9 cellular contexts compared by ENCODE assay signal in genomic region chr20:47349365-47350180, GRCh38. TPM values are rescaled to one million over a fixed set of nuclear protein-coding genes. Genes with fewer than 3 reads are reported as not detected.
DNase-seq lines count a peak whose midpoint lies in the region; ATAC-seq and TF ChIP-seq lines count a peak whose summit lies in the region.
"Had no signal": no experiment of that assay in that cellular context is flagged by ENCODE, and none has a peak within 500 bp of the region (broad histone marks: within the 10 kb centered on the region; RNA-seq: fewer than 3 reads in every experiment).

No MANE protein-coding gene starts in this region.

- no peak for TF ChIP-seq POLR2A in transverse colon (IDR thresholded peaks at IDR 0.05)

- H3K36me3 Mint-ChIP-seq in activated naive CD4-positive, alpha-beta T cell treated with anti-CD3 and anti-CD28 coated beads for 36 hours (ENCODE audit: low read depth) = peaks cover 29% of the 10 kb centered on the region
- peaks cover 4 to 19% of the 10 kb centered on the region in 2 donors for H3K36me3 Mint-ChIP-seq in activated T-cell treated with anti-CD3 and anti-CD28 coated beads, Interleukin-2, amount 50 U/mL, for 72 hours (ENCODE audit: insufficient read depth in 2 of 2)

- TF ChIP-seq CTCF in lower lobe of right lung (IDR thresholded peaks at IDR 0.05) = no peak
- TF ChIP-seq CTCF in transverse colon (IDR thresholded peaks at IDR 0.05) = no peak

- H3K9me3 Mint-ChIP-seq in activated naive CD4-positive, alpha-beta T cell treated with anti-CD3 and anti-CD28 coated beads for 36 hours = no peaks in the 10 kb centered on the region
- H3K9me3 Mint-ChIP-seq in activated T-cell treated with anti-CD3 and anti-CD28 coated beads, Interleukin-2, amount 50 U/mL, for 72 hours = no peaks in the 10 kb centered on the region

- H3K27ac ChIP-seq in lower lobe of right lung = peak overlapping the region; percentile 99
- peak overlapping the region; percentile 99 to 100 (median 100) for H3K27ac ChIP-seq in transverse colon

- peaks cover 74% of the 10 kb centered on the region for H3K4me1 ChIP-seq in lower lobe of right lung
- H3K4me1 ChIP-seq in transverse colon = peaks cover 64 to 79% (median 68%) of the 10 kb centered on the region in 4 donors

- H3K36me3 ChIP-seq in lower lobe of right lung (peaks cover 18% of the 10 kb centered on the region), transverse colon (no peaks in the 10 kb centered on the region)

- no peak overlapping the region for H3K4me3 ChIP-seq in lower lobe of right lung
- no peak overlapping the region for H3K4me3 ChIP-seq in transverse colon

- WGBS in transverse colon (ENCODE audit: low coverage in 1 of 2), 2 donors = 51 to 65% methylated on average over 5 to 7 of the region's 7 CpGs

- TF ChIP-seq EP300 in transverse colon (IDR thresholded peaks at IDR 0.05; ENCODE audit: low read depth) = no peak

- no peak overlapping the region for H3K27ac Mint-ChIP-seq in activated naive CD4-positive, alpha-beta T cell treated with anti-CD3 and anti-CD28 coated beads for 36 hours
- H3K27ac Mint-ChIP-seq in activated T-cell treated with anti-CD3 and anti-CD28 coated beads, Interleukin-2, amount 50 U/mL, for 72 hours = no peak overlapping the region

- H3K4me3 Mint-ChIP-seq in activated naive CD4-positive, alpha-beta T cell treated with anti-CD3 and anti-CD28 coated beads for 36 hours = no peak overlapping the region
- H3K4me3 Mint-ChIP-seq in activated T-cell treated with anti-CD3 and anti-CD28 coated beads, Interleukin-2, amount 50 U/mL, for 72 hours = no peak overlapping the region

- peak; percentile 29 for DNase-seq in activated naive CD4-positive, alpha-beta T cell treated with anti-CD3 and anti-CD28 coated beads for 36 hours
- no peak for DNase-seq in activated naive CD4-positive, alpha-beta T cell (lab: John Stamatoyannopoulos, UW)
- DNase-seq in cerebellar cortex (ENCODE audit: low spot score) (peak; percentile 53), lower lobe of right lung (no peak), transverse colon (no peak), NCI-H1417 (lab: John Stamatoyannopoulos, UW) (no peak), NCI-H345 (lab: John Stamatoyannopoulos, UW) (no peak)
- DNase-seq in activated T-cell treated with anti-CD3 and anti-CD28 coated beads, Interleukin-2, amount 50 U/mL, for 72 hours = no peak
- DNase-seq: stimulated activated CD4-positive, alpha-beta T cell treated with anti-CD3 and anti-CD28 coated beads, Interleukin-2, amount 100 ng/mL, for 24 hours had no signal

- peaks cover 16% of the 10 kb centered on the region for H3K4me1 Mint-ChIP-seq in activated naive CD4-positive, alpha-beta T cell treated with anti-CD3 and anti-CD28 coated beads for 36 hours (ENCODE audit: low read depth)
- peaks cover 18% of the 10 kb centered on the region for H3K4me1 Mint-ChIP-seq in activated T-cell treated with anti-CD3 and anti-CD28 coated beads, Interleukin-2, amount 50 U/mL, for 72 hours (ENCODE audit: low read depth)

- no peak for ATAC-seq in lower lobe of right lung
- no peak for ATAC-seq in activated T-cell treated with anti-CD3 and anti-CD28 coated beads, Interleukin-2, amount 50 U/mL, for 72 hours (replicated peaks in 1 of 2)

- H3K27me3 ChIP-seq in lower lobe of right lung (ENCODE audit: low read depth) (no peaks in the 10 kb centered on the region), transverse colon (no peaks in the 10 kb centered on the region)

- no peaks in the 10 kb centered on the region for H3K27me3 Mint-ChIP-seq in activated naive CD4-positive, alpha-beta T cell treated with anti-CD3 and anti-CD28 coated beads for 36 hours (ENCODE audit: low read depth)
- no peaks in the 10 kb centered on the region for H3K27me3 Mint-ChIP-seq in activated T-cell treated with anti-CD3 and anti-CD28 coated beads, Interleukin-2, amount 50 U/mL, for 72 hours (ENCODE audit: low read depth)

- in situ Hi-C loops in transverse colon (cut with MboI; ENCODE audit: low pct_ligation_motif_present in 1 of 4, low pct_unique_long_range_greater_than_20kb in 1 of 4, low sequenced_read_pairs in 3 of 4) = no loop called here

- intact Hi-C loops in activated naive CD4-positive, alpha-beta T cell treated with anti-CD3 and anti-CD28 coated beads for 36 hours (cut with micrococcal nuclease) = loop anchor here (1.0 kb wide), 1 partner anchor 108 kb away; no protein-coding TSS in a partner anchor
- intact Hi-C loops in lower lobe of right lung (cut with DNase I) (no loop called here), transverse colon (cut with DNase I; ENCODE audit: low total_unique reads) (no loop called here)

- CTCF ChIA-PET in activated naive CD4-positive, alpha-beta T cell treated with anti-CD3 and anti-CD28 coated beads for 36 hours (lab: Charles Lee) = interaction anchor here (1.1 to 2.2 kb wide), 3 partner anchors 10 to 80 kb away, joined by 3 to 12 read pairs (median 3); no protein-coding TSS in a partner anchor

- H3K9me3 ChIP-seq in lower lobe of right lung (no peaks in the 10 kb centered on the region), transverse colon (no peaks in the 10 kb centered on the region)

RNA-seq across cellular contexts. Expression of gene ZMYND8, which starts 6.9 kb away (rescaled TPM):
- total RNA-seq in activated naive CD4-positive, alpha-beta T cell treated with anti-CD3 and anti-CD28 coated beads for 36 hours = 10 to 100 TPM; 30.3 to 33.0 TPM
- total RNA-seq in lower lobe of right lung = 57.6 TPM
- total RNA-seq in transverse colon = 10 to 100 TPM; 41.6 to 79.4 (median 60.7) TPM
- 10 to 100 TPM; 34.3 to 40.1 TPM for total RNA-seq in activated T-cell treated with anti-CD3 and anti-CD28 coated beads, Interleukin-2, amount 50 U/mL, for 72 hours

Comparison
In these comparisons a context has a peak if more than half of its experiments do, and no peak if none do; other contexts are left out.
1. DNase-seq: peak in activated naive CD4-positive, alpha-beta T cell treated with anti-CD3 and anti-CD28 coated beads for 36 hours (single experiment) and cerebellar cortex (single experiment); none in activated naive CD4-positive, alpha-beta T cell (0 of 4), lower lobe of right lung (single experiment), transverse colon (single experiment), NCI-H1417 (0 of 3), activated T-cell treated with anti-CD3 and anti-CD28 coated beads, Interleukin-2, amount 50 U/mL, for 72 hours (0 of 2) and NCI-H345 (single experiment).